In genomic region chr10:88271736-88272135, GRCh38 we compare ENCODE assay signal across 8 cellular contexts.
DNase-seq lines count a peak whose midpoint lies in the region; ATAC-seq and TF ChIP-seq lines count a peak whose summit lies in the region.

No MANE protein-coding gene starts in this region.

- H3K4me3 Mint-ChIP-seq in CD14-positive monocyte, result peak overlapping the region in 1 of 2 donors; percentile 56
- H3K4me3 Mint-ChIP-seq in activated naive CD8-positive, alpha-beta T cell treated with anti-CD3 and anti-CD28 coated beads for 36 hours, result peak overlapping the region; percentile 1

- no peaks in the 10 kb centered on the region for H3K36me3 ChIP-seq in thyroid gland

- H3K9me3 ChIP-seq in thyroid gland, result no peaks in the 10 kb centered on the region

- peaks cover 36% of the 10 kb centered on the region for H3K4me1 Mint-ChIP-seq in CD14-positive monocyte
- H3K4me1 Mint-ChIP-seq in activated naive CD8-positive, alpha-beta T cell treated with anti-CD3 and anti-CD28 coated beads for 36 hours, result peaks cover 40% of the 10 kb centered on the region

- intact Hi-C loops in CD14-positive monocyte (cut with micrococcal nuclease), result loop anchor here in 1 of 2 donors (10.0 kb wide), 1 partner anchor 157 kb away; no protein-coding TSS in a partner anchor
- intact Hi-C loops in thyroid gland (cut with DNase I), result no loop called here

- peaks cover 0 to 5% (median 2%) of the 10 kb centered on the region in 7 donors for H3K9me3 Mint-ChIP-seq in CD14-positive monocyte
- H3K9me3 Mint-ChIP-seq in activated naive CD8-positive, alpha-beta T cell treated with anti-CD3 and anti-CD28 coated beads for 36 hours, result no peaks in the 10 kb centered on the region

- no peak overlapping the region for H3K27ac ChIP-seq in thyroid gland

- peak overlapping the region; percentile 21 to 82 (median 72) for H3K27ac Mint-ChIP-seq in CD14-positive monocyte
- peak overlapping the region; percentile 90 for H3K27ac Mint-ChIP-seq in activated naive CD8-positive, alpha-beta T cell treated with anti-CD3 and anti-CD28 coated beads for 36 hours

- no peak for TF ChIP-seq POLR2A in thyroid gland (IDR thresholded peaks at IDR 0.05)

- H3K36me3 Mint-ChIP-seq in CD14-positive monocyte, result peaks cover 0 to 3% of the 10 kb centered on the region in 2 donors
- no peaks in the 10 kb centered on the region for H3K36me3 Mint-ChIP-seq in activated naive CD8-positive, alpha-beta T cell treated with anti-CD3 and anti-CD28 coated beads for 36 hours

- 76 to 90% methylated on average over 3 of the region's 3 CpGs for WGBS in thyroid gland, 2 donors

- ATAC-seq in GM19452 (IDR thresholded peaks at IDR 0.05; ENCODE audit: unreplicated experiment) (peak; percentile 22), HG03460 (IDR thresholded peaks at IDR 0.05; ENCODE audit: unreplicated experiment) (peak; percentile 9)

- peaks cover 0 to 6% (median 0%) of the 10 kb centered on the region in 3 donors for H3K27me3 Mint-ChIP-seq in CD14-positive monocyte (ENCODE audit: low read depth in 3 of 3)
- H3K27me3 Mint-ChIP-seq in activated naive CD8-positive, alpha-beta T cell treated with anti-CD3 and anti-CD28 coated beads for 36 hours, result no peaks in the 10 kb centered on the region

- DNase-seq in CD14-positive monocyte (ENCODE audit: low spot score) (peak; percentile 52), pons (ENCODE audit: low spot score) (peak; percentile 33), NCI-H2029 (lab: John Stamatoyannopoulos, UW) (no peak), thyroid gland (no peak), NCI-H524 treated with DMSO at 0.1 percent for 48 hours (lab: John Stamatoyannopoulos, UW) (no peak)
- peak; percentile 23 for DNase-seq in activated naive CD8-positive, alpha-beta T cell treated with anti-CD3 and anti-CD28 coated beads for 36 hours

- peaks cover 0 to 14% of the 10 kb centered on the region in 2 donors for H3K4me1 ChIP-seq in thyroid gland

- TF ChIP-seq CTCF in CD14-positive monocyte (IDR thresholded peaks at IDR 0.05) (no peak), thyroid gland (IDR thresholded peaks at IDR 0.05) (no peak)

- no peak overlapping the region for H3K4me3 ChIP-seq in thyroid gland (replicated peaks in 1 of 3)

- no peaks in the 10 kb centered on the region for H3K27me3 ChIP-seq in thyroid gland

Comparison
In these comparisons a context has a peak if more than half of its experiments do, and no peak if none do; other contexts are left out.
1. DNase-seq: peak in CD14-positive monocyte (single experiment), activated naive CD8-positive, alpha-beta T cell treated with anti-CD3 and anti-CD28 coated beads for 36 hours (single experiment) and pons (single experiment); none in NCI-H2029 (single experiment), thyroid gland (0 of 2) and NCI-H524 treated with DMSO at 0.1 percent for 48 hours (single experiment).